In genomic region chr18:37392648-37393047, GRCh38 we compare ENCODE assay signal across 27 cellular contexts.
DNase-seq lines count a peak whose midpoint lies in the region; ATAC-seq and TF ChIP-seq lines count a peak whose summit lies in the region.
"Had no signal": no experiment of that assay in that cellular context is flagged by ENCODE, and none has a peak within 500 bp of the region (broad histone marks: within the 10 kb centered on the region; RNA-seq: fewer than 3 reads in every experiment).

No MANE protein-coding gene starts in this region.

- H3K4me1 Mint-ChIP-seq in endodermal cell (peaks cover 16% of the 10 kb centered on the region), type B pancreatic cell (ENCODE audit: unreplicated experiment) (peaks cover 5% of the 10 kb centered on the region)
- peaks cover 23% of the 10 kb centered on the region for H3K4me1 Mint-ChIP-seq in stimulated activated memory B cell treated with anti-CD40 and anti-IgM and Interleukin-4, amounts not matched to agents 10 μg/mL and 1 μg/mL and 100 μg/mL, for 72 hours
- H3K4me1 Mint-ChIP-seq: activated CD4-positive, alpha-beta T cell treated with anti-CD3 and anti-CD28 coated beads, Interleukin-2, amount 10 ng/mL, durations not matched to agents 24 days and 14 days; activated naive CD8-positive, alpha-beta T cell treated with anti-CD3 and anti-CD28 coated beads, Interleukin-2, amount 50 U/mL, for 24 hours; CD14-positive monocyte had no signal

- H3K4me3 ChIP-seq in MM.1S (ENCODE audit: low read length) (no peak overlapping the region), endodermal cell (ENCODE audit: low read length) (no peak overlapping the region)
- H3K4me3 ChIP-seq: pancreas, smooth muscle cell, upper lobe of right lung had no signal

- WGBS in endodermal cell (ENCODE audit: insufficient coverage in 1 of 2, insufficient read length in 1 of 2), 2 experiments: 80 to 85% methylated on average over 1 to 3 of the region's 3 CpGs

- H3K27ac ChIP-seq in MM.1S (ENCODE audit: low read length) (peak overlapping the region; percentile 29; the same call in 1 of the 2 replicates), endodermal cell (ENCODE audit: low read depth, low read length) (no peak overlapping the region)
- H3K27ac ChIP-seq: pancreas, upper lobe of right lung, WERI-Rb-1 had no signal

- H3K9me2 ChIP-seq in MM.1S (replicated peaks; ENCODE audit: insufficient read depth, low read length): no peaks in the 10 kb centered on the region

- H3K4me1 ChIP-seq in MM.1S (ENCODE audit: low read length) (peaks cover 24% of the 10 kb centered on the region), endodermal cell (ENCODE audit: control insufficient read depth, insufficient read depth, low read length) (peaks cover 4% of the 10 kb centered on the region)
- H3K4me1 ChIP-seq: pancreas had no signal

- H2AFZ ChIP-seq in MM.1S (ENCODE audit: low read length): no peak overlapping the region

- ATAC-seq in GM19351 (IDR thresholded peaks at IDR 0.05; ENCODE audit: unreplicated experiment): peak; percentile 11
- no peak for ATAC-seq in stimulated activated memory B cell treated with anti-CD40 and anti-IgM and Interleukin-4, amounts not matched to agents 10 μg/mL and 1 μg/mL and 100 μg/mL, for 72 hours
- ATAC-seq: left ventricle myocardium superior, pancreas, upper lobe of right lung had no signal

- peak overlapping the region; percentile 15; the same call in 1 of the 2 replicates for H3K4me2 ChIP-seq in MM.1S (ENCODE audit: low read depth, low read length)
- H3K4me2 ChIP-seq: smooth muscle cell had no signal

- TF ChIP-seq CTCF in MM.1S (IDR thresholded peaks at IDR 0.05; ENCODE audit: low read length) (no peak), endodermal cell (conservative IDR thresholded peaks at IDR 0.05) (no peak), type B pancreatic cell (conservative IDR thresholded peaks at IDR 0.05) (no peak)

- no peaks in the 10 kb centered on the region for H3K36me3 ChIP-seq in MM.1S (replicated peaks; ENCODE audit: insufficient read depth, low read length)
- H3K36me3 ChIP-seq in endodermal cell (ENCODE audit: control insufficient read depth, insufficient read depth, low read length): no peaks in the 10 kb centered on the region
- H3K36me3 ChIP-seq: pancreas, upper lobe of right lung, WERI-Rb-1 had no signal

- H3K27ac Mint-ChIP-seq in endodermal cell: no peak overlapping the region
- no peak overlapping the region for H3K27ac Mint-ChIP-seq in type B pancreatic cell
- no peak overlapping the region for H3K27ac Mint-ChIP-seq in stimulated activated memory B cell treated with anti-CD40 and anti-IgM and Interleukin-4, amounts not matched to agents 10 μg/mL and 1 μg/mL and 100 μg/mL, for 72 hours
- H3K27ac Mint-ChIP-seq: activated CD4-positive, alpha-beta T cell treated with anti-CD3 and anti-CD28 coated beads, Interleukin-2, amount 10 ng/mL, durations not matched to agents 24 days and 14 days; activated naive CD8-positive, alpha-beta T cell treated with anti-CD3 and anti-CD28 coated beads, Interleukin-2, amount 50 U/mL, for 24 hours; activated T-cell treated with anti-CD3 and anti-CD28 coated beads, Interleukin-2, amount 50 U/mL, for 24 hours; CD14-positive monocyte had no signal

- H3K9me3 Mint-ChIP-seq in endodermal cell (peaks cover 16% of the 10 kb centered on the region), type B pancreatic cell (no peaks in the 10 kb centered on the region)
- no peaks in the 10 kb centered on the region for H3K9me3 Mint-ChIP-seq in stimulated activated memory B cell treated with anti-CD40 and anti-IgM and Interleukin-4, amounts not matched to agents 10 μg/mL and 1 μg/mL and 100 μg/mL, for 72 hours
- H3K9me3 Mint-ChIP-seq: activated CD4-positive, alpha-beta T cell treated with anti-CD3 and anti-CD28 coated beads, Interleukin-2, amount 10 ng/mL, durations not matched to agents 24 days and 14 days; activated naive CD8-positive, alpha-beta T cell treated with anti-CD3 and anti-CD28 coated beads, Interleukin-2, amount 50 U/mL, for 24 hours; activated T-cell treated with anti-CD3 and anti-CD28 coated beads, Interleukin-2, amount 50 U/mL, for 24 hours; IgD-negative memory B cell had no signal

- H3K4me3 Mint-ChIP-seq in endodermal cell (peak overlapping the region; percentile 48), type B pancreatic cell (peak overlapping the region; percentile 59)
- H3K4me3 Mint-ChIP-seq in stimulated activated memory B cell treated with anti-CD40 and anti-IgM and Interleukin-4, amounts not matched to agents 10 μg/mL and 1 μg/mL and 100 μg/mL, for 72 hours: no peak overlapping the region
- H3K4me3 Mint-ChIP-seq: activated CD4-positive, alpha-beta T cell treated with anti-CD3 and anti-CD28 coated beads, Interleukin-2, amount 10 ng/mL, durations not matched to agents 24 days and 14 days; activated naive CD8-positive, alpha-beta T cell treated with anti-CD3 and anti-CD28 coated beads, Interleukin-2, amount 50 U/mL, for 24 hours; activated T-cell treated with anti-CD3 and anti-CD28 coated beads, Interleukin-2, amount 50 U/mL, for 24 hours had no signal

- no peaks in the 10 kb centered on the region for H3K36me3 Mint-ChIP-seq in endodermal cell (ENCODE audit: low read depth)
- H3K36me3 Mint-ChIP-seq in type B pancreatic cell: no peaks in the 10 kb centered on the region
- H3K36me3 Mint-ChIP-seq in stimulated activated memory B cell treated with anti-CD40 and anti-IgM and Interleukin-4, amounts not matched to agents 10 μg/mL and 1 μg/mL and 100 μg/mL, for 72 hours: no peaks in the 10 kb centered on the region
- H3K36me3 Mint-ChIP-seq: CD14-positive monocyte had no signal

- H3K27me3 Mint-ChIP-seq in endodermal cell (ENCODE audit: insufficient read depth): peaks cover 75% of the 10 kb centered on the region
- H3K27me3 Mint-ChIP-seq in type B pancreatic cell: peaks cover 19% of the 10 kb centered on the region
- H3K27me3 Mint-ChIP-seq in stimulated activated memory B cell treated with anti-CD40 and anti-IgM and Interleukin-4, amounts not matched to agents 10 μg/mL and 1 μg/mL and 100 μg/mL, for 72 hours: peaks cover 73% of the 10 kb centered on the region

- no peaks in the 10 kb centered on the region for H3F3A ChIP-seq in MM.1S (ENCODE audit: insufficient read depth, low read length)

- H3K27me3 ChIP-seq in MM.1S (replicated peaks; ENCODE audit: insufficient read depth, low read length) (no peaks in the 10 kb centered on the region), endodermal cell (ENCODE audit: control insufficient read depth, insufficient read depth, low read length, poor library complexity, severe bottlenecking) (peaks cover 43% of the 10 kb centered on the region)
- H3K27me3 ChIP-seq: pancreas had no signal

- no peak for DNase-seq in MM.1S
- no peak for DNase-seq in endodermal cell
- no peak for DNase-seq in type B pancreatic cell (ENCODE audit: extremely low spot score, unreplicated experiment)
- no peak for DNase-seq in mesenteric fat pad (ENCODE audit: low spot score)
- DNase-seq in SHP77 (lab: John Stamatoyannopoulos, UW): no peak
- DNase-seq: activated CD4-positive, alpha-beta T cell treated with anti-CD3 and anti-CD28 coated beads, Interleukin-2, amount 10 ng/mL, durations not matched to agents 24 days and 14 days; activated naive CD8-positive, alpha-beta T cell treated with anti-CD3 and anti-CD28 coated beads, Interleukin-2, amount 50 U/mL, for 24 hours; activated T-cell treated with anti-CD3 and anti-CD28 coated beads, Interleukin-2, amount 50 U/mL, for 24 hours; Calu3; cerebellar nuclear complex; DMS79 treated with DMSO at 0.1 percent for 48 hours; GF-D8; left ventricle myocardium superior; NCI-H1048; NCI-H1694; OCI-M1; stimulated activated CD4-positive, alpha-beta T cell treated with anti-CD3 and anti-CD28 coated beads, Interleukin-1b, Interleukin-23, amount 100 ng/mL, for 48 hours; stimulated activated CD8-positive, alpha-beta memory T cell treated with anti-CD3 and anti-CD28 coated beads, Interleukin-4, amount 100 ng/mL, for 48 hours; T1000; upper lobe of right lung; WERI-Rb-1 had no signal

- no peaks in the 10 kb centered on the region for H4K20me1 ChIP-seq in MM.1S (ENCODE audit: insufficient read depth, low read length)

- H3K9ac ChIP-seq in MM.1S (ENCODE audit: low read length) (no peak overlapping the region), endodermal cell (ENCODE audit: extremely low read depth, low read length, poor library complexity, severe bottlenecking) (no peak overlapping the region)

- H3K9me3 ChIP-seq in MM.1S (replicated peaks; ENCODE audit: insufficient read depth, low read length) (no peaks in the 10 kb centered on the region), endodermal cell (ENCODE audit: control insufficient read depth, low read length) (peaks cover 7% of the 10 kb centered on the region)
- H3K9me3 ChIP-seq: pancreas, upper lobe of right lung had no signal

- no peaks in the 10 kb centered on the region for H3K79me2 ChIP-seq in MM.1S (ENCODE audit: low read length)
